In genomic region chr19:39445258-39446071, GRCh38 we compare ENCODE assay signal across 8 cellular contexts. TPM values are rescaled to one million over a fixed set of nuclear protein-coding genes. Genes with fewer than 3 reads are reported as not detected.
A peak's percentile ranks its signal among the peaks of the same experiment; 100 is the strongest.
DNase-seq lines count a peak whose midpoint lies in the region; ATAC-seq and TF ChIP-seq lines count a peak whose summit lies in the region.

SUPT5H (plus strand) TSS chr19:39445582; CDS start chr19:39445891, 309 bp downstream.

- no peak for TF ChIP-seq CTCF in Panc1 (IDR thresholded peaks at IDR 0.05)

- peaks cover 51% of the 10 kb centered on the region for H3K4me1 Mint-ChIP-seq in activated T-cell treated with anti-CD3 and anti-CD28 coated beads, Interleukin-2, amount 50 U/mL, for 4 hours (ENCODE audit: low read depth)

- peaks cover 13% of the 10 kb centered on the region for H3K36me3 ChIP-seq in Panc1 (ENCODE audit: control insufficient read depth, insufficient read depth, low read length)
- peaks cover 3 to 14% of the 10 kb centered on the region in 2 donors for H3K36me3 ChIP-seq in muscle layer of duodenum (ENCODE audit: control insufficient read depth in 1 of 2, insufficient read depth in 2 of 2, low read length in 2 of 2)

- H3K9me3 ChIP-seq in Panc1 (ENCODE audit: control insufficient read depth, insufficient read depth, low read depth, low read length), result no peaks in the 10 kb centered on the region
- no peaks in the 10 kb centered on the region for H3K9me3 ChIP-seq in muscle layer of duodenum (ENCODE audit: control insufficient read depth in 1 of 2, low read length in 2 of 2)

- peaks cover 23% of the 10 kb centered on the region for H3K36me3 Mint-ChIP-seq in activated T-cell treated with anti-CD3 and anti-CD28 coated beads, Interleukin-2, amount 50 U/mL, for 4 hours (ENCODE audit: insufficient read depth)

- in situ Hi-C loops in Panc1 (cut with HindIII; ENCODE audit: low pct_unique_long_range_greater_than_20kb, low sequenced_read_pairs), result no loop called here

- intact Hi-C loops in Panc1 (cut with micrococcal nuclease; ENCODE audit: unreplicated experiment), result no loop called here

- peaks cover 32% of the 10 kb centered on the region for H3K4me1 ChIP-seq in Panc1 (ENCODE audit: control insufficient read depth, insufficient read depth, low read length)
- H3K4me1 ChIP-seq in muscle layer of duodenum (ENCODE audit: control insufficient read depth in 1 of 2, insufficient read depth in 2 of 2, low read length in 2 of 2), result peaks cover 3 to 32% of the 10 kb centered on the region in 2 donors

- CTCF ChIA-PET in Panc1 (lab: Charles Lee), result interaction anchor here (0.6 to 4.6 kb wide), 14 partner anchors 10 to 181 kb away, joined by 3 to 36 read pairs (median 6); partner anchors contain the start of genes DLL3, EID2B and RPS16

- POLR2A ChIA-PET in Panc1 (lab: Charles Lee), result interaction anchor here (0.5 to 9.0 kb wide), 36 partner anchors 12 to 447 kb away, joined by 3 to 254 read pairs (median 6); partner anchors contain the start of genes DLL3, EID2B, FBL and MED29

- peak; percentile 86 for DNase-seq in DMS153 treated with DMSO at 0.1 percent for 48 hours (lab: John Stamatoyannopoulos, UW; ENCODE audit: unreplicated experiment)
- DNase-seq in KG1 (lab: John Stamatoyannopoulos, UW), result peak; percentile 90
- peak; percentile 100 for DNase-seq in Panc1 (ENCODE audit: low read depth, low spot score)
- peak; percentile 97 for DNase-seq in activated T-cell treated with anti-CD3 and anti-CD28 coated beads, Interleukin-2, amount 50 U/mL, for 4 hours
- DNase-seq in stimulated activated CD8-positive, alpha-beta memory T cell treated with anti-CD3 and anti-CD28 coated beads, Interleukin-7, amount 100 ng/mL, for 4 hours (ENCODE audit: low read depth in 2 of 2), result peak; percentile 97

- H3K27ac ChIP-seq in Panc1 (ENCODE audit: low read length) (peak within 1 kb of the TSS; percentile 85), muscle layer of duodenum (ENCODE audit: low read length) (peak within 1 kb of the TSS; percentile 99)

- H3K27me3 ChIP-seq in Panc1 (ENCODE audit: control insufficient read depth, insufficient read depth, low read length), result no peaks in the 10 kb centered on the region
- H3K27me3 ChIP-seq in muscle layer of duodenum (ENCODE audit: low read depth, low read length), result no peaks in the 10 kb centered on the region

- BruUV-seq in Panc1 (replicated peaks; lab: Mats Ljungman, UMichigan), result TSS peak; percentile 91

- H3K27me3 Mint-ChIP-seq in activated T-cell treated with anti-CD3 and anti-CD28 coated beads, Interleukin-2, amount 50 U/mL, for 4 hours (ENCODE audit: low read depth), result no peaks in the 10 kb centered on the region

- H3K9me3 Mint-ChIP-seq in activated T-cell treated with anti-CD3 and anti-CD28 coated beads, Interleukin-2, amount 50 U/mL, for 4 hours, result no peaks in the 10 kb centered on the region

- peak within 1 kb of the TSS; percentile 98 for H3K4me3 Mint-ChIP-seq in activated T-cell treated with anti-CD3 and anti-CD28 coated beads, Interleukin-2, amount 50 U/mL, for 4 hours

- peak; percentile 78 for ATAC-seq in GM21723 (IDR thresholded peaks at IDR 0.05; ENCODE audit: unreplicated experiment)
- peak; percentile 94 for ATAC-seq in Panc1
- peak; percentile 94 to 95 for ATAC-seq in activated T-cell treated with anti-CD3 and anti-CD28 coated beads, Interleukin-2, amount 50 U/mL, for 4 hours
- ATAC-seq in esophagus mucosa, result peak; percentile 95

- H3K4me3 ChIP-seq in Panc1 (ENCODE audit: low read depth in 2 of 2, low read length in 2 of 2), result peak within 1 kb of the TSS; percentile 34 to 56
- H3K4me3 ChIP-seq in muscle layer of duodenum (ENCODE audit: low read depth in 1 of 2, low read length in 2 of 2), result peak within 1 kb of the TSS; percentile 93 to 96

RNA-seq across cellular contexts. Expression of gene SUPT5H, which starts in this region (rescaled TPM):
- total RNA-seq in Panc1 (2021; ENCODE audit: unreplicated experiment) (1,614 TPM), esophagus mucosa (46.6 TPM)
- 1,718 TPM for polyA plus RNA-seq in Panc1 (2012; ENCODE audit: insufficient read length)
- total RNA-seq in activated T-cell treated with anti-CD3 and anti-CD28 coated beads, Interleukin-2, amount 50 U/mL, for 4 hours, result 100 to 1,000 TPM; 193 to 201 (median 197) TPM

Comparison
In these comparisons a context has a peak if more than half of its experiments do, and no peak if none do; other contexts are left out.
1. Peak in every context shown above with its lines: DNase-seq, ATAC-seq, H3K4me3 ChIP-seq and H3K27ac ChIP-seq.